ENCODE assay signal across 34 cellular contexts in the genomic region with DNA sequence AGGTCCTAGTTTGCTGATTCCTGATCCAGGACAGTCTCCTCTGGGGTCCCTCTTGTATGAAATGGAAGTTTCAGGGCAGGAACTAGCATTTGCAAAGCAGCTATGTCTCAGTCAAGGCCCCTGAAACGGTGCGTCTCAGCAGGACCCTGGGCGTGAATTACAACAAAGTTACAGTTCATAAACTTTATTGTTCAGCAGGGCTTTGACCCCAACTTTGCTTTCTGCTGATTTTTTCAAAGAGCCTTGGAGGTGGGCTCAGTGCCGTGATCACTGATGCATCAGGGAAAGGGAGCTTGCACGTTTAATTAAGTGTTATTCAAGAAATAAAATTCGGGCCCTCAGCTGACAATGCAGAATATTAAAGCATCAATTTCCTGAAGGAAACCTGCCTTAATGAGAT.
"Had no signal": no experiment of that assay in that cellular context is flagged by ENCODE, and none has a peak within 500 bp of the region (broad histone marks: within the 10 kb centered on the region; RNA-seq: fewer than 3 reads in every experiment).

No MANE protein-coding gene starts in this region.

- DNase-seq: activated effector memory CD4-positive, alpha-beta T cell treated with anti-CD3 and anti-CD28 coated beads, Interleukin-2, amount 50 U/mL, for 16 hours; activated effector memory CD4-positive, alpha-beta T cell treated with Interleukin-2 at 50 U/mL for 16 hours; activated gamma-delta T cell; activated gamma-delta T cell treated with Interleukin-2 at 50 U/mL for 16 hours; activated naive CD4-positive, alpha-beta T cell; activated naive CD4-positive, alpha-beta T cell treated with anti-CD3 and anti-CD28 coated beads for 36 hours; activated naive CD4-positive, alpha-beta T cell treated with anti-CD3 and anti-CD28 coated beads, Interleukin-2, amount 10 ng/mL, durations not matched to agents 7 days and 5 days; activated naive CD4-positive, alpha-beta T cell treated with anti-CD3 and anti-CD28 coated beads, Interleukin-2, amount 50 U/mL, for 16 hours; activated naive CD4-positive, alpha-beta T cell treated with Interleukin-2 at 50 U/mL for 16 hours; activated naive CD8-positive, alpha-beta T cell treated with anti-CD3 and anti-CD28 coated beads, Interleukin-2, amount 10 ng/mL, durations not matched to agents 7 days and 5 days; activated naive CD8-positive, alpha-beta T cell treated with anti-CD3 and anti-CD28 coated beads, Interleukin-2, amount 50 U/mL, for 24 hours; activated T-cell treated with anti-CD3 and anti-CD28 coated beads, Interleukin-2, amount 50 U/mL, for 1 hour; activated T-cell treated with anti-CD3 and anti-CD28 coated beads, Interleukin-2, amount 50 U/mL, for 24 hours; activated T-cell treated with anti-CD3 and anti-CD28 coated beads, Interleukin-2, amount 50 U/mL, for 4 hours; activated T-cell treated with anti-CD3 and anti-CD28 coated beads, Interleukin-2, amount 50 U/mL, for 48 hours; activated T-cell treated with anti-CD3 and anti-CD28 coated beads, Interleukin-2, amount 50 U/mL, for 72 hours; adrenal gland; amniotic stem cell; amygdala; anterior cingulate cortex; aorta; body of pancreas; brain microvascular endothelial cell; caudate nucleus; central memory CD4-positive, alpha-beta T cell; cerebellar nuclear complex had no signal

- H3K4me1 Mint-ChIP-seq: activated naive CD4-positive, alpha-beta T cell treated with anti-CD3 and anti-CD28 coated beads, Interleukin-2, amount 10 ng/mL, durations not matched to agents 7 days and 5 days; activated naive CD4-positive, alpha-beta T cell treated with anti-CD3 and anti-CD28 coated beads, Interleukin-2, amount 50 U/mL, for 24 hours; activated naive CD8-positive, alpha-beta T cell treated with anti-CD3 and anti-CD28 coated beads, Interleukin-2, amount 50 U/mL, for 24 hours; activated T-helper 17 cell treated with anti-CD3 and anti-CD28 coated beads, Interleukin-2, amount 50 U/mL, for 72 hours; brain had no signal

- H3K36me3 Mint-ChIP-seq: activated naive CD4-positive, alpha-beta T cell treated with anti-CD3 and anti-CD28 coated beads, Interleukin-2, amount 10 ng/mL, durations not matched to agents 7 days and 5 days; activated naive CD4-positive, alpha-beta T cell treated with anti-CD3 and anti-CD28 coated beads, Interleukin-2, amount 50 U/mL, for 24 hours; activated naive CD4-positive, alpha-beta T cell treated with anti-CD3 and anti-CD28 coated beads, Interleukin-2, amount 50 U/mL, for 72 hours; activated naive CD8-positive, alpha-beta T cell; activated naive CD8-positive, alpha-beta T cell treated with anti-CD3 and anti-CD28 coated beads, Interleukin-2, amount 10 ng/mL, durations not matched to agents 7 days and 5 days; brain had no signal

- H3K4me3 Mint-ChIP-seq: activated naive CD4-positive, alpha-beta T cell treated with anti-CD3 and anti-CD28 coated beads for 36 hours; activated naive CD4-positive, alpha-beta T cell treated with anti-CD3 and anti-CD28 coated beads, Interleukin-2, amount 10 ng/mL, durations not matched to agents 7 days and 5 days; activated naive CD4-positive, alpha-beta T cell treated with anti-CD3 and anti-CD28 coated beads, Interleukin-2, amount 50 U/mL, for 24 hours; activated naive CD8-positive, alpha-beta T cell; activated naive CD8-positive, alpha-beta T cell treated with anti-CD3 and anti-CD28 coated beads, Interleukin-2, amount 10 ng/mL, durations not matched to agents 7 days and 5 days; activated naive CD8-positive, alpha-beta T cell treated with anti-CD3 and anti-CD28 coated beads, Interleukin-2, amount 50 U/mL, for 24 hours; activated T-cell treated with anti-CD3 and anti-CD28 coated beads, Interleukin-2, amount 50 U/mL, for 24 hours; activated T-cell treated with anti-CD3 and anti-CD28 coated beads, Interleukin-2, amount 50 U/mL, for 4 hours; activated T-cell treated with anti-CD3 and anti-CD28 coated beads, Interleukin-2, amount 50 U/mL, for 72 hours; activated T-helper 1 cell treated with anti-CD3 and anti-CD28 coated beads, Interleukin-12 subunit alpha, Interleukin-12 subunit beta, Interleukin-2, Interleukin-4 antibody, amounts not matched to agents 30 ng/mL and 10 ng/mL and 1 ng/mL, durations not matched to agents 14 hours and 24 hours and 36 hours; activated T-helper 17 cell treated with anti-CD3 and anti-CD28 coated beads, Interleukin-2, amount 50 U/mL, for 72 hours; brain; central memory CD8-positive, alpha-beta T cell had no signal

- H3K27ac Mint-ChIP-seq: activated naive CD4-positive, alpha-beta T cell treated with anti-CD3 and anti-CD28 coated beads for 36 hours; activated naive CD4-positive, alpha-beta T cell treated with anti-CD3 and anti-CD28 coated beads, Interleukin-2, amount 10 ng/mL, durations not matched to agents 7 days and 5 days; activated naive CD4-positive, alpha-beta T cell treated with anti-CD3 and anti-CD28 coated beads, Interleukin-2, amount 50 U/mL, for 24 hours; activated naive CD4-positive, alpha-beta T cell treated with anti-CD3 and anti-CD28 coated beads, Interleukin-2, amount 50 U/mL, for 72 hours; activated naive CD8-positive, alpha-beta T cell; activated naive CD8-positive, alpha-beta T cell treated with anti-CD3 and anti-CD28 coated beads, Interleukin-2, amount 10 ng/mL, durations not matched to agents 7 days and 5 days; activated naive CD8-positive, alpha-beta T cell treated with anti-CD3 and anti-CD28 coated beads, Interleukin-2, amount 50 U/mL, for 24 hours; activated T-cell treated with anti-CD3 and anti-CD28 coated beads, Interleukin-2, amount 50 U/mL, for 24 hours; activated T-cell treated with anti-CD3 and anti-CD28 coated beads, Interleukin-2, amount 50 U/mL, for 72 hours; activated T-helper 1 cell treated with anti-CD3 and anti-CD28 coated beads, Interleukin-12 subunit alpha, Interleukin-12 subunit beta, Interleukin-2, Interleukin-4 antibody, amounts not matched to agents 30 ng/mL and 10 ng/mL and 1 ng/mL, durations not matched to agents 14 hours and 24 hours and 36 hours; activated T-helper 17 cell treated with anti-CD3 and anti-CD28 coated beads, Interleukin-2, amount 50 U/mL, for 72 hours; activated T-helper 2 cell treated with anti-CD3 and anti-CD28 coated beads, Interferon-gamma antibody, Interleukin-2, Interleukin-4, amounts not matched to agents 10 μg/mL and 5 μg/mL and 100 μg/mL, durations not matched to agents 14 hours and 24 hours and 36 hours; brain had no signal

- ATAC-seq: activated naive CD4-positive, alpha-beta T cell treated with anti-CD3 and anti-CD28 coated beads, Interleukin-2, amount 50 U/mL, for 72 hours; activated naive CD8-positive, alpha-beta T cell treated with anti-CD3 and anti-CD28 coated beads, Interleukin-2, amount 50 U/mL, for 24 hours; activated T-cell treated with anti-CD3 and anti-CD28 coated beads, Interleukin-2, amount 50 U/mL, for 4 hours; activated T-cell treated with anti-CD3 and anti-CD28 coated beads, Interleukin-2, amount 50 U/mL, for 72 hours; activated T-helper 17 cell treated with anti-CD3 and anti-CD28 coated beads, Interleukin-2, amount 50 U/mL, for 72 hours; body of pancreas had no signal

- H3K9me3 Mint-ChIP-seq: activated naive CD4-positive, alpha-beta T cell treated with anti-CD3 and anti-CD28 coated beads for 36 hours; activated naive CD4-positive, alpha-beta T cell treated with anti-CD3 and anti-CD28 coated beads, Interleukin-2, amount 50 U/mL, for 24 hours; activated naive CD4-positive, alpha-beta T cell treated with anti-CD3 and anti-CD28 coated beads, Interleukin-2, amount 50 U/mL, for 72 hours; activated naive CD8-positive, alpha-beta T cell treated with anti-CD3 and anti-CD28 coated beads, Interleukin-2, amount 50 U/mL, for 24 hours; activated T-cell treated with anti-CD3 and anti-CD28 coated beads, Interleukin-2, amount 50 U/mL, for 24 hours; activated T-cell treated with anti-CD3 and anti-CD28 coated beads, Interleukin-2, amount 50 U/mL, for 4 hours; activated T-helper 1 cell treated with anti-CD3 and anti-CD28 coated beads, Interleukin-12 subunit alpha, Interleukin-12 subunit beta, Interleukin-2, Interleukin-4 antibody, amounts not matched to agents 30 ng/mL and 10 ng/mL and 1 ng/mL, durations not matched to agents 14 hours and 24 hours and 36 hours; activated T-helper 17 cell treated with anti-CD3 and anti-CD28 coated beads, Interleukin-2, amount 50 U/mL, for 72 hours; activated T-helper 2 cell treated with anti-CD3 and anti-CD28 coated beads, Interferon-gamma antibody, Interleukin-2, Interleukin-4, amounts not matched to agents 10 μg/mL and 5 μg/mL and 100 μg/mL, durations not matched to agents 14 hours and 24 hours and 36 hours; central memory CD8-positive, alpha-beta T cell had no signal

- H3K27me3 Mint-ChIP-seq: activated naive CD4-positive, alpha-beta T cell treated with anti-CD3 and anti-CD28 coated beads, Interleukin-2, amount 10 ng/mL, durations not matched to agents 7 days and 5 days had no signal
